9 cellular contexts compared by ENCODE assay signal in the genomic region with DNA sequence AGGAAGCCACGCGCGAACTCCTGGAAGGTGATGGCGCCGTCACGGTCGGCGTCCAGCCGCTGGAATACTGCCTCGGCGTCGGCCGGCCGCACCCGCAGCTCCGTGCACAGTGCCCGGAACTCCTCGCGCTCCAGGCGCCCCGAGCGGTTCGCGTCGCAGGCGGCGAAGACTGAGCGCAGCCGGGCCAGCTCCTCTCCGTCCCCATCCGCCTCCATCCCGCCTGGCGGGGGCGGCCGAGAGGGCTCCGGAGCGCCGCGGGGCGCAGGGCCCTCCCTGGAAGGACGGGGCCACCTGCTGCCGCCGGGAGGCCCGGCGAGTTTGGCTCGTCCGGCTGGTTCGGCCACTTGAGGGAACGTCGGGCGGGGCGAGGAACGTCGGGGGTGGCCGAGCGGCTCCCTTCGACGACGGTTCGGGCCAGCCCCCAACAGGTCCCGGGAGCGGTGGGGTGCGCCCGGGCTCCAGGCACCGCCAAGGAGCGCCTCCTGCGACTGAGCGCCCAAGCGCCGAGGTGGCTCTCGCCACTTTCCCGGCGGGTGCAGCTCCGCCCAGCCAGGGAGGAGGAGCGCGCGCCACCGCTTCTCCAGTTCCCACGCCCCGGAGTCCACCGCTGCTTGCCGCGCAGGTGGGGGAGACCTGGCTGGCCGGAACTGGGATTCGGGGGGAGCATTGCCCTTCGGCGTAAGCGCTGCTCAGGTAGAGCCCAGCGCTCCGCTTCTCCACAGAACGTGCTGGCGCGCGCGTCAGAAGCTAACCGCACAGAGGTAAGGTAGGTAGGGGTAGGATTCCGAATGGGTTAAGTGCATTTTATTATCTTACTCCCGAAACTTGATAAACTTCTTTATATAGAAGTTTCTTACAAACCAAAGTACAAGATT. TPM values are rescaled to one million over a fixed set of nuclear protein-coding genes. Genes with fewer than 3 reads are reported as not detected.
A peak's percentile ranks its signal among the peaks of the same experiment; 100 is the strongest.
DNase-seq lines count a peak whose midpoint lies in the region; ATAC-seq and TF ChIP-seq lines count a peak whose summit lies in the region.
"Had no signal": no experiment of that assay in that cellular context is flagged by ENCODE, and none has a peak within 500 bp of the region (broad histone marks: within the 10 kb centered on the region; RNA-seq: fewer than 3 reads in every experiment).

A gene (minus strand): TSS at position 490 of the 875 bp plus-strand sequence. CDS start 275 bp downstream, at position 215.

- H3K27ac Mint-ChIP-seq in stimulated activated effector memory CD8-positive, alpha-beta T cell treated with anti-CD3 and anti-CD28 coated beads, Interleukin-12 subunit alpha, Interleukin-12 subunit beta, amount 100 ng/mL, for 72 hours = no peak within 1 kb of the TSS
- H3K27ac Mint-ChIP-seq in activated CD4-positive, alpha-beta T cell treated with anti-CD3 and anti-CD28 coated beads, Interleukin-2, amount 10 ng/mL, durations not matched to agents 24 days and 14 days = no peak within 1 kb of the TSS

- ATAC-seq in RWPE2 (ENCODE audit: low read depth) = peak; percentile 66
- ATAC-seq in stimulated activated effector memory CD8-positive, alpha-beta T cell treated with anti-CD3 and anti-CD28 coated beads, Interleukin-12 subunit alpha, Interleukin-12 subunit beta, amount 100 ng/mL, for 72 hours = peak; percentile 13
- ATAC-seq in HG02759 (IDR thresholded peaks at IDR 0.05; ENCODE audit: unreplicated experiment) = no peak
- no peak for ATAC-seq in HG02973 (IDR thresholded peaks at IDR 0.05; ENCODE audit: unreplicated experiment)

- H3K27me3 ChIP-seq in RWPE2 (ENCODE audit: insufficient read depth, poor library complexity, severe bottlenecking) = no peaks in the 10 kb centered on the region

- H3K36me3 Mint-ChIP-seq in stimulated activated effector memory CD8-positive, alpha-beta T cell treated with anti-CD3 and anti-CD28 coated beads, Interleukin-12 subunit alpha, Interleukin-12 subunit beta, amount 100 ng/mL, for 72 hours = no peaks in the 10 kb centered on the region
- H3K36me3 Mint-ChIP-seq in activated CD4-positive, alpha-beta T cell treated with anti-CD3 and anti-CD28 coated beads, Interleukin-2, amount 10 ng/mL, durations not matched to agents 24 days and 14 days (ENCODE audit: low read depth) = no peaks in the 10 kb centered on the region
- H3K36me3 Mint-ChIP-seq: CD4-positive, CD25-positive, alpha-beta regulatory T cell had no signal

- no peaks in the 10 kb centered on the region for H3K36me3 ChIP-seq in RWPE2 (ENCODE audit: low read depth)

- peaks cover 34% of the 10 kb centered on the region for H3K27me3 Mint-ChIP-seq in activated CD4-positive, alpha-beta T cell treated with anti-CD3 and anti-CD28 coated beads, Interleukin-2, amount 10 ng/mL, durations not matched to agents 24 days and 14 days

- H3K9me3 ChIP-seq in RWPE2 (ENCODE audit: severe bottlenecking) = no peaks in the 10 kb centered on the region

- DNase-seq in NCI-H2081 (lab: John Stamatoyannopoulos, UW) (peak; percentile 71 to 84), NCI-H2081 treated with DMSO at 0.1 percent for 48 hours (lab: John Stamatoyannopoulos, UW) (no peak), RWPE2 (ENCODE audit: low spot score) (peak; percentile 63), iPS DF 19.7 (ENCODE audit: low read depth, low spot score) (peak; percentile 57)
- DNase-seq in stimulated activated effector memory CD8-positive, alpha-beta T cell treated with anti-CD3 and anti-CD28 coated beads, Interleukin-12 subunit alpha, Interleukin-12 subunit beta, amount 100 ng/mL, for 72 hours (ENCODE audit: low spot score in 2 of 2) = no peak
- DNase-seq in activated CD4-positive, alpha-beta T cell treated with anti-CD3 and anti-CD28 coated beads, Interleukin-2, amount 10 ng/mL, durations not matched to agents 24 days and 14 days = no peak
- DNase-seq: CD4-positive, CD25-positive, alpha-beta regulatory T cell had no signal

- peaks cover 3% of the 10 kb centered on the region for H3K9me3 Mint-ChIP-seq in stimulated activated effector memory CD8-positive, alpha-beta T cell treated with anti-CD3 and anti-CD28 coated beads, Interleukin-12 subunit alpha, Interleukin-12 subunit beta, amount 100 ng/mL, for 72 hours
- H3K9me3 Mint-ChIP-seq in activated CD4-positive, alpha-beta T cell treated with anti-CD3 and anti-CD28 coated beads, Interleukin-2, amount 10 ng/mL, durations not matched to agents 24 days and 14 days = no peaks in the 10 kb centered on the region

- no peak within 1 kb of the TSS for H3K4me3 Mint-ChIP-seq in stimulated activated effector memory CD8-positive, alpha-beta T cell treated with anti-CD3 and anti-CD28 coated beads, Interleukin-12 subunit alpha, Interleukin-12 subunit beta, amount 100 ng/mL, for 72 hours
- H3K4me3 Mint-ChIP-seq in activated CD4-positive, alpha-beta T cell treated with anti-CD3 and anti-CD28 coated beads, Interleukin-2, amount 10 ng/mL, durations not matched to agents 24 days and 14 days = no peak within 1 kb of the TSS

- intact Hi-C loops in activated CD4-positive, alpha-beta T cell treated with anti-CD3 and anti-CD28 coated beads, Interleukin-2, amount 10 ng/mL, durations not matched to agents 24 days and 14 days (cut with micrococcal nuclease) = no loop called here

- peaks cover 18% of the 10 kb centered on the region for H3K4me1 ChIP-seq in RWPE2 (ENCODE audit: insufficient read depth, poor library complexity, severe bottlenecking)

- H3K27ac ChIP-seq in RWPE2 (ENCODE audit: poor library complexity, severe bottlenecking) = peak within 1 kb of the TSS; percentile 6

- no peaks in the 10 kb centered on the region for H3K4me1 Mint-ChIP-seq in stimulated activated effector memory CD8-positive, alpha-beta T cell treated with anti-CD3 and anti-CD28 coated beads, Interleukin-12 subunit alpha, Interleukin-12 subunit beta, amount 100 ng/mL, for 72 hours
- H3K4me1 Mint-ChIP-seq in activated CD4-positive, alpha-beta T cell treated with anti-CD3 and anti-CD28 coated beads, Interleukin-2, amount 10 ng/mL, durations not matched to agents 24 days and 14 days = no peaks in the 10 kb centered on the region
- H3K4me1 Mint-ChIP-seq: CD4-positive, CD25-positive, alpha-beta regulatory T cell had no signal

- peak within 1 kb of the TSS; percentile 42 for H3K4me3 ChIP-seq in RWPE2 (ENCODE audit: severe bottlenecking)

- TF ChIP-seq CTCF in RWPE2 (IDR thresholded peaks at IDR 0.05; ENCODE audit: poor library complexity, severe bottlenecking) = peak; percentile 43

RNA-seq across cellular contexts. Expression of the gene that starts here (rescaled TPM):
- total RNA-seq in activated CD4-positive, alpha-beta T cell treated with anti-CD3 and anti-CD28 coated beads, Interleukin-2, amount 10 ng/mL, durations not matched to agents 24 days and 14 days = not detected in 2 replicates
- total RNA-seq: CD4-positive, CD25-positive, alpha-beta regulatory T cell had no signal

Comparison
In these comparisons a context has a peak if more than half of its experiments do, and no peak if none do; other contexts are left out.
1. DNase-seq: peak in NCI-H2081 (2 of 2), RWPE2 (single experiment) and iPS DF 19.7 (single experiment); none in NCI-H2081 treated with DMSO at 0.1 percent for 48 hours (single experiment), stimulated activated effector memory CD8-positive, alpha-beta T cell treated with anti-CD3 and anti-CD28 coated beads, Interleukin-12 subunit alpha, Interleukin-12 subunit beta, amount 100 ng/mL, for 72 hours (0 of 2) and activated CD4-positive, alpha-beta T cell treated with anti-CD3 and anti-CD28 coated beads, Interleukin-2, amount 10 ng/mL, durations not matched to agents 24 days and 14 days (single experiment).
2. ATAC-seq: peak in RWPE2 (single experiment) and stimulated activated effector memory CD8-positive, alpha-beta T cell treated with anti-CD3 and anti-CD28 coated beads, Interleukin-12 subunit alpha, Interleukin-12 subunit beta, amount 100 ng/mL, for 72 hours (single experiment); none in HG02759 (single experiment) and HG02973 (single experiment).